In the genomic region with DNA sequence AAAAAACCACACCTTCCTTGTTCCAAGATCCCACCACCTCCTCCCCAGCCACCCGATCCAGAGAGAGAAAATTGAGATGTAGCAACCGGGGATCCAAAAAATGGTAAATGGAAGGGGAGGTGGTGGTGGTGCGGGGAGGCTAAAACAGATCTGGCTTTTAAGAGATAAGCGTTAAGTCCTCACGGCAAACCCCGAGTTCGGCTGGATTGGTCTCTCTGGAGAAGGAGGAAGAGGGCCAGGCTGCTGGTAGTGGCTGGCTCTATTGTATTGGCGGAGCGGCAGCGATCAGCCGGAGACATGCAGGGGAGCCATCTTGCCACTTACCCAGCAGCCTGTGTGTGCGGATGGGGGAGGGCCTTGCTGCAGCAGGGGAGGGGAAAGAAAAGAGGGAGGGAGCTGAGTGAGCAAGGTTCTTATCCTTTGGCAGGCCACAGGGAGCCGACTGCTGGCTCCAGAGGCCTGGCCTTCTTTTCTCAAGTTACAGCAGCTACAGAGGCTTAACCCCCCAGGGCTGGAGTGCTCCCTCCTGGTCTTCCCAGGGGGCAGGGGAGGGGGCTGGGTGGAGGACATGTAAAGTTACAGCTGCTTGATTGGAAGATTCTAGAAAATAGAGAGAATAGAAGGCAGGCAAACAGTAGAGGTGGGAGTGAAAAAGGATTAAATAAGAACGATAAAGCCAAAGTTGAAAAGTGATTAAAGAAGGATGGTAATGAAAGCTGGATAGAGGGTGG, we compare ENCODE assay signal across 1 cellular context.
TF ChIP-seq lines count a peak whose summit lies in the region.

No MANE protein-coding gene starts in this region.

TF ChIP-seq in neural cell, 6 proteins besides CTCF, POLR2A, EP300 and RAD21 (continued from another document):
- TF ChIP-seq, protein P1, sequence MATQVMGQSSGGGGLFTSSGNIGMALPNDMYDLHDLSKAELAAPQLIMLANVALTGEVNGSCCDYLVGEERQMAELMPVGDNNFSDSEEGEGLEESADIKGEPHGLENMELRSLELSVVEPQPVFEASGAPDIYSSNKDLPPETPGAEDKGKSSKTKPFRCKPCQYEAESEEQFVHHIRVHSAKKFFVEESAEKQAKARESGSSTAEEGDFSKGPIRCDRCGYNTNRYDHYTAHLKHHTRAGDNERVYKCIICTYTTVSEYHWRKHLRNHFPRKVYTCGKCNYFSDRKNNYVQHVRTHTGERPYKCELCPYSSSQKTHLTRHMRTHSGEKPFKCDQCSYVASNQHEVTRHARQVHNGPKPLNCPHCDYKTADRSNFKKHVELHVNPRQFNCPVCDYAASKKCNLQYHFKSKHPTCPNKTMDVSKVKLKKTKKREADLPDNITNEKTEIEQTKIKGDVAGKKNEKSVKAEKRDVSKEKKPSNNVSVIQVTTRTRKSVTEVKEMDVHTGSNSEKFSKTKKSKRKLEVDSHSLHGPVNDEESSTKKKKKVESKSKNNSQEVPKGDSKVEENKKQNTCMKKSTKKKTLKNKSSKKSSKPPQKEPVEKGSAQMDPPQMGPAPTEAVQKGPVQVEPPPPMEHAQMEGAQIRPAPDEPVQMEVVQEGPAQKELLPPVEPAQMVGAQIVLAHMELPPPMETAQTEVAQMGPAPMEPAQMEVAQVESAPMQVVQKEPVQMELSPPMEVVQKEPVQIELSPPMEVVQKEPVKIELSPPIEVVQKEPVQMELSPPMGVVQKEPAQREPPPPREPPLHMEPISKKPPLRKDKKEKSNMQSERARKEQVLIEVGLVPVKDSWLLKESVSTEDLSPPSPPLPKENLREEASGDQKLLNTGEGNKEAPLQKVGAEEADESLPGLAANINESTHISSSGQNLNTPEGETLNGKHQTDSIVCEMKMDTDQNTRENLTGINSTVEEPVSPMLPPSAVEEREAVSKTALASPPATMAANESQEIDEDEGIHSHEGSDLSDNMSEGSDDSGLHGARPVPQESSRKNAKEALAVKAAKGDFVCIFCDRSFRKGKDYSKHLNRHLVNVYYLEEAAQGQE (IDR thresholded peaks at IDR 0.05; ENCODE audit: borderline replicate concordance): peak; percentile 91
TF ChIP-seq in neural cell: peak in this region for 4.
